ENCODE assay signal across 1 cellular context in genomic region chr17:57085448-57086068, GRCh38.
TF ChIP-seq lines count a peak whose summit lies in the region.

No MANE protein-coding gene starts in this region.

TF ChIP-seq in HepG2, 621 proteins besides CTCF, POLR2A, EP300 and RAD21 (continued from another document and continues in another):
- TF ChIP-seq HBP1 (CRISPR knock-in tag; IDR thresholded peaks at IDR 0.05; ENCODE audit: low read depth) (no peak; the same call in 1 of the 2 replicates), ZNF432 (CRISPR knock-in tag; IDR thresholded peaks at IDR 0.05; ENCODE audit: borderline replicate concordance) (0 out of 2 replicates have a peak, but pooled peaks have one; percentile 70), ZSCAN25 (CRISPR knock-in tag; IDR thresholded peaks at IDR 0.05) (peak; percentile 19; the same call in 1 of the 2 replicates), BRCA1 (CRISPR knock-in tag; IDR thresholded peaks at IDR 0.05) (peak; percentile 79), TSC22D2 (CRISPR knock-in tag; IDR thresholded peaks at IDR 0.05; ENCODE audit: borderline replicate concordance) (peak; percentile 20), WIZ (CRISPR knock-in tag; IDR thresholded peaks at IDR 0.05) (peak; percentile 87; the same call in 1 of the 2 replicates), ZSCAN29 (CRISPR knock-in tag; conservative IDR thresholded peaks at IDR 0.05) (peak; percentile 73; the same call in 1 of the 2 replicates), LBX2 (CRISPR knock-in tag; IDR thresholded peaks at IDR 0.05; ENCODE audit: borderline replicate concordance) (0 out of 2 replicates have a peak, but pooled peaks have one; percentile 66), HOXD1 (CRISPR knock-in tag; IDR thresholded peaks at IDR 0.05) (0 out of 2 replicates have a peak, but pooled peaks have one; percentile 43), MED1 (CRISPR knock-in tag; IDR thresholded peaks at IDR 0.05) (peak; percentile 93), ZNF180 (CRISPR knock-in tag; IDR thresholded peaks at IDR 0.05; ENCODE audit: borderline replicate concordance, low read depth) (0 out of 2 replicates have a peak, but pooled peaks have one; percentile 20), ZNF280D (CRISPR knock-in tag; IDR thresholded peaks at IDR 0.05) (no peak), NR1H2 (CRISPR knock-in tag; IDR thresholded peaks at IDR 0.05; ENCODE audit: borderline replicate concordance, low read depth) (no peak), ZNF878 (CRISPR knock-in tag; IDR thresholded peaks at IDR 0.05) (peak; percentile 97), ZNF646 (CRISPR knock-in tag; IDR thresholded peaks at IDR 0.05) (no peak), CHD2 (IDR thresholded peaks at IDR 0.05; ENCODE audit: low read depth, low read length) (peak; percentile 43; the same call in 1 of the 2 replicates), KDM4B (CRISPR knock-in tag; IDR thresholded peaks at IDR 0.05) (peak; percentile 90), ELF3 (CRISPR knock-in tag; IDR thresholded peaks at IDR 0.05) (peak; percentile 72), ZZZ3 (CRISPR knock-in tag; IDR thresholded peaks at IDR 0.05; ENCODE audit: borderline replicate concordance) (no peak), U2AF1 (optimal IDR thresholded peaks at IDR 0.05; ENCODE audit: low read depth, low read length) (peak; percentile 26), ZHX2 (IDR thresholded peaks at IDR 0.05; ENCODE audit: low read depth) (no peak; the same call in none of the 2 replicates), ZHX2 (CRISPR knock-in tag; IDR thresholded peaks at IDR 0.05; ENCODE audit: borderline replicate concordance) (peak; percentile 11; the same call in 1 of the 2 replicates), PATZ1 (CRISPR knock-in tag; IDR thresholded peaks at IDR 0.05) (peak; percentile 89), ZNF597 (CRISPR knock-in tag; IDR thresholded peaks at IDR 0.05) (no peak), E2F1 (CRISPR knock-in tag; IDR thresholded peaks at IDR 0.05) (peak; percentile 45; the same call in 1 of the 2 replicates), FOXM1 (CRISPR knock-in tag; IDR thresholded peaks at IDR 0.05) (0 out of 2 replicates have a peak, but pooled peaks have one; percentile 38), ZNF382 (CRISPR knock-in tag; IDR thresholded peaks at IDR 0.05; ENCODE audit: borderline replicate concordance) (no peak), ZNF709 (CRISPR knock-in tag; IDR thresholded peaks at IDR 0.05) (peak; percentile 80), GATAD1 (CRISPR knock-in tag; IDR thresholded peaks at IDR 0.05) (peak; percentile 56; the same call in 1 of the 2 replicates), ZNF430 (CRISPR knock-in tag; IDR thresholded peaks at IDR 0.05) (peak; percentile 88), ATF7 (IDR thresholded peaks at IDR 0.05) (no peak), ATF7 (CRISPR knock-in tag; IDR thresholded peaks at IDR 0.05) (peak; percentile 19; the same call in 1 of the 2 replicates), TFAP4 (IDR thresholded peaks at IDR 0.05; ENCODE audit: borderline replicate concordance, low read depth) (peak; percentile 60; the same call in 1 of the 2 replicates), PLRG1 (conservative IDR thresholded peaks at IDR 0.05) (no peak)
